In the genomic region with DNA sequence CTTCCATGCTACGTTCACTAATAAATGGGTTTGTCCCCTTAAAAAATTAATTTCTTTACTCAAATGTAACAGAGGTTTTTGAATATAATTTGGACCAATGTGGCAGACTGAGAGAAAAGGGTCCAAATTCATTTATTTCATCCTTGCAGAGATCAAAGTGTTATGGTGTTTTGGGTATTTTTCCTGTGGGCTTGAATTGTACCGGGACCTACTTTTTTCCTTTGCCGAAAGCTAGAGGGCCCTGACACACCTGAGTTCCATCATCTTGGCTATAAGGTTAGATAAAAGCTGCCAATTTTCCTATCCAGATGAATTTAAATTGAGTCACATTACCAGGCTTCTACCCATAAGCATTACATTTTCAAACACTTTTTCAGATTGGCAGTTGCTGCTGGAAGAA, we compare ENCODE assay signal across 8 cellular contexts. TPM values are rescaled to one million over a fixed set of nuclear protein-coding genes. Genes with fewer than 3 reads are reported as not detected.
DNase-seq lines count a peak whose midpoint lies in the region; ATAC-seq lines count a peak whose summit lies in the region.

No MANE protein-coding gene starts in this region.

- DNase-seq in activated CD4-positive, alpha-beta T cell treated with anti-CD3 and anti-CD28 coated beads, Interleukin-2, amount 10 ng/mL, durations not matched to agents 7 days and 5 days, result no peak
- DNase-seq in activated CD4-positive, alpha-beta T cell treated with anti-CD3 and anti-CD28 coated beads for 1 hour, result no peak
- DNase-seq in SJCRH30, result no peak
- DNase-seq in germinal center (ENCODE audit: low spot score), result peak; percentile 16
- DNase-seq in NCI-H2107 (lab: John Stamatoyannopoulos, UW), result no peak
- no peak for DNase-seq in hepatic stellate cell (ENCODE audit: low spot score)

- no peak for ATAC-seq in GM21526 (IDR thresholded peaks at IDR 0.05; ENCODE audit: low FRiP score, unreplicated experiment)

- H3K9me3 ChIP-seq in SJCRH30 (replicated peaks), result no peaks in the 10 kb centered on the region
- H3K9me3 ChIP-seq in subcutaneous abdominal adipose tissue (ENCODE audit: control insufficient read depth in 5 of 5, low read length in 5 of 5), result no peaks in the 10 kb centered on the region

- no peaks in the 10 kb centered on the region for H3K27me3 ChIP-seq in SJCRH30
- H3K27me3 ChIP-seq in subcutaneous abdominal adipose tissue (ENCODE audit: control insufficient read depth in 5 of 5, insufficient read depth in 4 of 5, low read length in 5 of 5), result no peaks in the 10 kb centered on the region

- peak overlapping the region; percentile 94 for H3K4me3 Mint-ChIP-seq in activated CD4-positive, alpha-beta T cell treated with anti-CD3 and anti-CD28 coated beads, Interleukin-2, amount 10 ng/mL, durations not matched to agents 7 days and 5 days

- POLR2A ChIA-PET in activated CD4-positive, alpha-beta T cell treated with anti-CD3 and anti-CD28 coated beads, Interleukin-2, amount 10 ng/mL, durations not matched to agents 7 days and 5 days (lab: Charles Lee), result no interaction called here

- no peaks in the 10 kb centered on the region for H3K27me3 Mint-ChIP-seq in activated CD4-positive, alpha-beta T cell treated with anti-CD3 and anti-CD28 coated beads, Interleukin-2, amount 10 ng/mL, durations not matched to agents 7 days and 5 days

- peak overlapping the region in 1 of 5 donors; percentile 74 for H3K9ac ChIP-seq in subcutaneous abdominal adipose tissue (ENCODE audit: low read length in 5 of 5)

- H3K27ac Mint-ChIP-seq in activated CD4-positive, alpha-beta T cell treated with anti-CD3 and anti-CD28 coated beads, Interleukin-2, amount 10 ng/mL, durations not matched to agents 7 days and 5 days, result peak overlapping the region; percentile 99

- CTCF ChIA-PET in activated CD4-positive, alpha-beta T cell treated with anti-CD3 and anti-CD28 coated beads, Interleukin-2, amount 10 ng/mL, durations not matched to agents 7 days and 5 days (lab: Charles Lee), result no interaction called here

- H3K4me3 ChIP-seq in SJCRH30 (peak overlapping the region; percentile 95), subcutaneous abdominal adipose tissue (ENCODE audit: low read depth in 1 of 5, low read length in 5 of 5) (peak overlapping the region in 4 of 5 donors; percentile 78 to 94 (median 86))

- peaks cover 38% of the 10 kb centered on the region for H3K36me3 Mint-ChIP-seq in activated CD4-positive, alpha-beta T cell treated with anti-CD3 and anti-CD28 coated beads, Interleukin-2, amount 10 ng/mL, durations not matched to agents 7 days and 5 days (ENCODE audit: low read depth)

- H3K27ac ChIP-seq in SJCRH30 (peak overlapping the region; percentile 98), subcutaneous abdominal adipose tissue (ENCODE audit: low read depth, low read length) (no peak overlapping the region)

- H3K4me1 Mint-ChIP-seq in activated CD4-positive, alpha-beta T cell treated with anti-CD3 and anti-CD28 coated beads, Interleukin-2, amount 10 ng/mL, durations not matched to agents 7 days and 5 days, result peaks cover 37% of the 10 kb centered on the region

- H3K36me3 ChIP-seq in SJCRH30 (peaks cover 34% of the 10 kb centered on the region), subcutaneous abdominal adipose tissue (ENCODE audit: control insufficient read depth in 5 of 5, insufficient read depth in 5 of 5, low read length in 5 of 5) (no peaks in the 10 kb centered on the region)

- peaks cover 3% of the 10 kb centered on the region; the same call in 1 of the 2 replicates for H3K4me1 ChIP-seq in SJCRH30
- H3K4me1 ChIP-seq in subcutaneous abdominal adipose tissue (ENCODE audit: control insufficient read depth in 5 of 5, insufficient read depth in 5 of 5, low read length in 5 of 5), result peaks cover 0 to 14% (median 13%) of the 10 kb centered on the region in 5 donors

- no peaks in the 10 kb centered on the region for H3K9me3 Mint-ChIP-seq in activated CD4-positive, alpha-beta T cell treated with anti-CD3 and anti-CD28 coated beads, Interleukin-2, amount 10 ng/mL, durations not matched to agents 7 days and 5 days

RNA-seq across cellular contexts. Expression of a gene that starts 0.9 kb away (rescaled TPM):
- 100 to 1,000 TPM in 1 of 2 experiments, 10 to 100 TPM in 1; 94.1 to 107 TPM for total RNA-seq in activated CD4-positive, alpha-beta T cell treated with anti-CD3 and anti-CD28 coated beads, Interleukin-2, amount 10 ng/mL, durations not matched to agents 7 days and 5 days
- total RNA-seq in SJCRH30 (2014; rRNA removed; shearing (Covaris generic)), result 193 and 201 TPM in 2 replicates
